ENCODE assay signal across 22 cellular contexts in genomic region chr9:108476574-108476973, GRCh38.
A peak's percentile ranks its signal among the peaks of the same experiment; 100 is the strongest.
DNase-seq lines count a peak whose midpoint lies in the region; ATAC-seq, FAIRE-seq and TF ChIP-seq lines count a peak whose summit lies in the region.
"Had no signal": no experiment of that assay in that cellular context is flagged by ENCODE, and none has a peak within 500 bp of the region (broad histone marks: within the 10 kb centered on the region; RNA-seq: fewer than 3 reads in every experiment).

No MANE protein-coding gene starts in this region.

- H3K4me1 ChIP-seq in vagina (peaks cover 70% of the 10 kb centered on the region), lower lobe of right lung (no peaks in the 10 kb centered on the region)

- H3K36me3 ChIP-seq in brain microvascular endothelial cell (replicated peaks), result no peaks in the 10 kb centered on the region
- no peaks in the 10 kb centered on the region for H3K36me3 ChIP-seq in vagina
- H3K36me3 ChIP-seq in lower lobe of right lung, result no peaks in the 10 kb centered on the region
- H3K36me3 ChIP-seq: ovary, right lobe of liver had no signal

- H3K27ac ChIP-seq in brain microvascular endothelial cell, result peak overlapping the region; percentile 95
- peak overlapping the region; percentile 78 for H3K27ac ChIP-seq in vagina
- H3K27ac ChIP-seq in lower lobe of right lung, result no peak overlapping the region
- H3K27ac ChIP-seq: 22Rv1, C4-2B, ovary, right lobe of liver had no signal

- H3K9me3 ChIP-seq in vagina, result no peaks in the 10 kb centered on the region
- H3K9me3 ChIP-seq in lower lobe of right lung, result no peaks in the 10 kb centered on the region
- H3K9me3 ChIP-seq: ovary, right lobe of liver had no signal

- in situ Hi-C loops in brain microvascular endothelial cell (cut with HindIII; ENCODE audit: low pct_ligation_motif_present, low sequenced_read_pairs), result no loop called here

- ATAC-seq in HG02973 (IDR thresholded peaks at IDR 0.05; ENCODE audit: unreplicated experiment), result no peak
- ATAC-seq in lower lobe of right lung, result no peak
- ATAC-seq: activated CD4-positive, alpha-beta T cell treated with anti-CD3 and anti-CD28 coated beads for 36 hours; right lobe of liver; stimulated activated memory B cell treated with anti-CD40 and anti-IgM and Interleukin-4, amounts not matched to agents 10 μg/mL and 1 μg/mL and 100 μg/mL, for 72 hours had no signal

- no peak for TF ChIP-seq CTCF in brain microvascular endothelial cell (IDR thresholded peaks at IDR 0.05; ENCODE audit: low read depth, low read length, missing control alignments)
- TF ChIP-seq CTCF in fibroblast of the aortic adventitia (IDR thresholded peaks at IDR 0.05; ENCODE audit: insufficient read depth, low read length), result no peak
- TF ChIP-seq CTCF in vagina (IDR thresholded peaks at IDR 0.05), result no peak
- no peak for TF ChIP-seq CTCF in lower lobe of right lung (IDR thresholded peaks at IDR 0.05)

- H3K4me3 ChIP-seq in brain microvascular endothelial cell (ENCODE audit: low read depth, low read length) (no peak overlapping the region), fibroblast of the aortic adventitia (ENCODE audit: low read depth, low read length) (no peak overlapping the region), vagina (no peak overlapping the region), lower lobe of right lung (no peak overlapping the region)
- H3K4me3 ChIP-seq: lung, ovary, right lobe of liver had no signal

- FAIRE-seq in H54 (lab: Jason Lieb, UNC), result no peak
- FAIRE-seq: islet of Langerhans had no signal

- intact Hi-C loops in vagina (cut with DNase I) (no loop called here), lower lobe of right lung (cut with DNase I) (no loop called here)

- DNase-seq in DMS53 (lab: John Stamatoyannopoulos, UW) (peak; percentile 19), DMS53 treated with DMSO at 0.1 percent for 48 hours (lab: John Stamatoyannopoulos, UW; ENCODE audit: unreplicated experiment) (no peak), brain microvascular endothelial cell (peak; percentile 9), fibroblast of the aortic adventitia (ENCODE audit: low read depth) (peak; percentile 62), vagina (ENCODE audit: extremely low spot score in 2 of 2) (no peak), H54 (ENCODE audit: insufficient read length, low spot score) (no peak), lower lobe of right lung (no peak)
- DNase-seq: activated CD4-positive, alpha-beta T cell treated with anti-CD3 and anti-CD28 coated beads for 36 hours; KG1; naive B cell; NCI-H2029; NCI-H446; NK-92 treated with Interleukin-12 subunit alpha and Interleukin-12 subunit beta, amount 100 ng/mL, for 24 hours; ovary; right lobe of liver; RPMI8226 had no signal

- H3K27me3 ChIP-seq in brain microvascular endothelial cell (replicated peaks) (no peaks in the 10 kb centered on the region), vagina (no peaks in the 10 kb centered on the region), lower lobe of right lung (ENCODE audit: low read depth) (no peaks in the 10 kb centered on the region)
- H3K27me3 ChIP-seq: ovary, right lobe of liver had no signal

- TF ChIP-seq POLR2A in vagina (IDR thresholded peaks at IDR 0.05) (no peak), H54 (IDR thresholded peaks at IDR 0.05; ENCODE audit: low read depth, low read length) (no peak)

Comparison
In these comparisons a context has a peak if more than half of its experiments do, and no peak if none do; other contexts are left out.
1. DNase-seq: peak in DMS53 (single experiment), brain microvascular endothelial cell (single experiment) and fibroblast of the aortic adventitia (single experiment); none in DMS53 treated with DMSO at 0.1 percent for 48 hours (single experiment), vagina (0 of 2), H54 (single experiment) and lower lobe of right lung (single experiment).